9 cellular contexts compared by ENCODE assay signal in genomic region chr18:8615397-8616025, GRCh38. TPM values are rescaled to one million over a fixed set of nuclear protein-coding genes. Genes with fewer than 3 reads are reported as not detected.
DNase-seq lines count a peak whose midpoint lies in the region; ATAC-seq and TF ChIP-seq lines count a peak whose summit lies in the region.
"Had no signal": no experiment of that assay in that cellular context is flagged by ENCODE, and none has a peak within 500 bp of the region (broad histone marks: within the 10 kb centered on the region; RNA-seq: fewer than 3 reads in every experiment).

No MANE protein-coding gene starts in this region.

- no peak for TF ChIP-seq POLR2A in IMR-90 (IDR thresholded peaks at IDR 0.05; ENCODE audit: low read depth, low read length)

- H2BK5ac ChIP-seq in IMR-90 (ENCODE audit: low read depth, low read length, poor library complexity, severe bottlenecking), result no peak overlapping the region

- no peak for TF ChIP-seq RAD21 in IMR-90 (IDR thresholded peaks at IDR 0.05; ENCODE audit: low read length)

- no peak overlapping the region for H3K23ac ChIP-seq in IMR-90 (ENCODE audit: low read depth, low read length)

- no peak overlapping the region for H3K14ac ChIP-seq in IMR-90 (replicated peaks; ENCODE audit: low read depth, low read length)

- no CpG with 5 or more reads among the region's 4 CpGs for WGBS in IMR-90 (ENCODE audit: extremely low coverage in 2 of 2, insufficient read length in 1 of 2), 2 experiments

- H3K56ac ChIP-seq in IMR-90 (ENCODE audit: extremely low read depth, insufficient read depth, low read length), result no peak overlapping the region

- peaks cover 86% of the 10 kb centered on the region for H4K20me1 ChIP-seq in IMR-90 (ENCODE audit: insufficient read depth, low read length)

- DNase-seq in AG10803 (ENCODE audit: low read depth), result peak; percentile 95
- peak; percentile 97 for DNase-seq in IMR-90
- DNase-seq in SKM-1 treated with dmso at 0.1 percent for 144 hours (lab: John Stamatoyannopoulos, UW; ENCODE audit: unreplicated experiment), result peak; percentile 19
- peak; percentile 76 for DNase-seq in fibroblast of the conjunctiva (ENCODE audit: low read depth)
- DNase-seq in pulmonary artery endothelial cell (ENCODE audit: low read depth, low spot score), result peak; percentile 27
- DNase-seq in NCI-H526 (lab: John Stamatoyannopoulos, UW), result no peak
- no peak for DNase-seq in HK-2 (ENCODE audit: unreplicated experiment)

- peaks cover 30% of the 10 kb centered on the region for H3K9me1 ChIP-seq in IMR-90 (ENCODE audit: insufficient read depth, low read length)

- H2AK9ac ChIP-seq in IMR-90 (replicated peaks; ENCODE audit: low read depth, low read length, poor library complexity), result no peak overlapping the region

- peaks cover 25 to 91% of the 10 kb centered on the region in 2 experiments for H3K79me1 ChIP-seq in IMR-90 (ENCODE audit: low read depth in 1 of 2, low read length in 2 of 2)

- no peak overlapping the region for H4K8ac ChIP-seq in IMR-90 (ENCODE audit: low read depth in 2 of 2, low read length in 2 of 2)

- H4K5ac ChIP-seq in IMR-90 (ENCODE audit: low read depth, low read length), result no peak overlapping the region

- H3K9ac ChIP-seq in IMR-90 (ENCODE audit: low read depth, low read length), result no peak overlapping the region; the same call in 1 of the 2 replicates

- BruUV-seq in IMR-90 (replicated peaks; lab: Mats Ljungman, UMichigan), result no TSS peak

- no peak overlapping the region for H4K91ac ChIP-seq in IMR-90 (ENCODE audit: insufficient read depth, low read depth, low read length)

- peaks cover 15% of the 10 kb centered on the region for H3K4me1 ChIP-seq in IMR-90 (ENCODE audit: control insufficient read depth, insufficient read depth, low read length)

- CTCF ChIA-PET in IMR-90 (lab: Yijun Ruan, JAX), result no interaction called here

- peak; percentile 88 for ATAC-seq in IMR-90 (ENCODE audit: low read depth)
- no peak for ATAC-seq in GM18909 (IDR thresholded peaks at IDR 0.05; ENCODE audit: poor library complexity, unreplicated experiment)
- ATAC-seq: GM12878 had no signal

- in situ Hi-C loops in IMR-90 (cut with MboI; ENCODE audit: low sequenced_read_pairs), result no loop called here

- no peak overlapping the region; the same call in 1 of the 2 replicates for H3K27ac ChIP-seq in IMR-90 (ENCODE audit: insufficient read depth, low read length)

- intact Hi-C loops in IMR-90 (cut with micrococcal nuclease), result loop anchor here (5.0 kb wide), 1 partner anchor 1038 kb away; no protein-coding TSS in a partner anchor

- dilution Hi-C loops in IMR-90 (cut with HindIII; ENCODE audit: low sequenced_read_pairs, unreplicated experiment), result no loop called here

- no peak overlapping the region for H3K18ac ChIP-seq in IMR-90 (ENCODE audit: low read depth, low read length)

- peaks cover 8% of the 10 kb centered on the region for H3K36me3 ChIP-seq in IMR-90 (ENCODE audit: control insufficient read depth, insufficient read depth, low read length)

- no peak overlapping the region for H2BK15ac ChIP-seq in IMR-90 (ENCODE audit: low read depth, low read length)

- H3K9me3 ChIP-seq in IMR-90 (ENCODE audit: control insufficient read depth, insufficient read depth, low read length), result no peaks in the 10 kb centered on the region

- H2AK5ac ChIP-seq in IMR-90 (ENCODE audit: low read depth, low read length), result no peak overlapping the region

- H2BK20ac ChIP-seq in IMR-90 (ENCODE audit: low read depth, low read length), result no peak overlapping the region

- H2AFZ ChIP-seq in IMR-90 (replicated peaks; ENCODE audit: low read length, poor library complexity), result no peak overlapping the region

- peak overlapping the region; percentile 1 for H3K4me3 ChIP-seq in AG10803 (ENCODE audit: low read length)
- H3K4me3 ChIP-seq in IMR-90 (ENCODE audit: insufficient read depth, low read depth, low read length), result no peak overlapping the region
- H3K4me3 ChIP-seq: GM12878 had no signal

- H3K4ac ChIP-seq in IMR-90 (ENCODE audit: low read depth, low read length), result no peak overlapping the region

- POLR2A ChIA-PET in IMR-90 (lab: Charles Lee; ENCODE audit: unreplicated experiment), result interaction anchor here (0.6 kb wide), 2 partner anchors 17 to 175 kb away, joined by 3 read pairs; no protein-coding TSS in a partner anchor

- no peak for TF ChIP-seq CTCF in AG10803 (conservative IDR thresholded peaks at IDR 0.05; ENCODE audit: low read length)
- TF ChIP-seq CTCF in IMR-90 (conservative IDR thresholded peaks at IDR 0.05; ENCODE audit: low read depth, low read length), result no peak

- H3K4me2 ChIP-seq in IMR-90 (ENCODE audit: low read depth, low read length), result peak overlapping the region; percentile 43

- no peak overlapping the region for H2BK120ac ChIP-seq in IMR-90 (ENCODE audit: low read depth, low read length)

- no peaks in the 10 kb centered on the region for H3K27me3 ChIP-seq in IMR-90 (ENCODE audit: control insufficient read depth, insufficient read depth, low read length)

TF ChIP-seq in IMR-90, 13 proteins besides CTCF, POLR2A, EP300 and RAD21:
- TF ChIP-seq NFE2L2 (IDR thresholded peaks at IDR 0.05; ENCODE audit: low read depth, low read length), result peak; percentile 79; the same call in 1 of the 2 replicates
- TF ChIP-seq, protein P1, sequence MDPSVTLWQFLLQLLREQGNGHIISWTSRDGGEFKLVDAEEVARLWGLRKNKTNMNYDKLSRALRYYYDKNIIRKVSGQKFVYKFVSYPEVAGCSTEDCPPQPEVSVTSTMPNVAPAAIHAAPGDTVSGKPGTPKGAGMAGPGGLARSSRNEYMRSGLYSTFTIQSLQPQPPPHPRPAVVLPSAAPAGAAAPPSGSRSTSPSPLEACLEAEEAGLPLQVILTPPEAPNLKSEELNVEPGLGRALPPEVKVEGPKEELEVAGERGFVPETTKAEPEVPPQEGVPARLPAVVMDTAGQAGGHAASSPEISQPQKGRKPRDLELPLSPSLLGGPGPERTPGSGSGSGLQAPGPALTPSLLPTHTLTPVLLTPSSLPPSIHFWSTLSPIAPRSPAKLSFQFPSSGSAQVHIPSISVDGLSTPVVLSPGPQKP (IDR thresholded peaks at IDR 0.05; ENCODE audit: borderline replicate concordance, low read depth, low read length), result no peak
- peak; percentile 89 for TF ChIP-seq CEBPB (IDR thresholded peaks at IDR 0.05; ENCODE audit: low read depth, low read length)
- TF ChIP-seq BHLHE40 (IDR thresholded peaks at IDR 0.05; ENCODE audit: low read depth, low read length), result 0 out of 2 replicates have a peak, but pooled peaks have one; percentile 23
- TF ChIP-seq MAFK (IDR thresholded peaks at IDR 0.05; ENCODE audit: low read depth, low read length), result peak; percentile 73
- TF ChIP-seq CHD1 (IDR thresholded peaks at IDR 0.05; ENCODE audit: low read depth, low read length), result no peak
- peak; percentile 85 for TF ChIP-seq FOS (IDR thresholded peaks at IDR 0.05; ENCODE audit: low read depth, low read length)

RNA-seq across cellular contexts. Expression of gene RAB12, which starts 6.3 kb away (rescaled TPM):
- total RNA-seq in IMR-90 (2012; rRNA removed) (14.9 and 35.3 TPM in 2 replicates), pulmonary artery endothelial cell (77.2 and 81.9 TPM in 2 replicates)
- 13.2 and 19.2 TPM in 2 replicates for polyA plus RNA-seq in IMR-90 (2012; rRNA removed)
- 2.6 and 2.7 TPM in 2 replicates for polyA plus RNA-seq in IMR-90 (2012; cell fraction: cytosol; rRNA removed)
- 2.0 and 20.1 TPM in 2 replicates for polyA plus RNA-seq in IMR-90 (2012; cell fraction: nucleus; rRNA removed; ENCODE audit: low replicate concordance)

Comparison
In these comparisons a context has a peak if more than half of its experiments do, and no peak if none do; other contexts are left out.
1. DNase-seq: peak in AG10803 (single experiment), IMR-90 (single experiment), SKM-1 treated with dmso at 0.1 percent for 144 hours (single experiment), fibroblast of the conjunctiva (single experiment) and pulmonary artery endothelial cell (single experiment); none in NCI-H526 (0 of 2) and HK-2 (single experiment).